Comparison of ENCODE assay signal across 7 cellular contexts in genomic region chrX:154428176-154429171, GRCh38.
DNase-seq lines count a peak whose midpoint lies in the region; ATAC-seq and TF ChIP-seq lines count a peak whose summit lies in the region.

TSS of gene ATP6AP1 (plus strand) at chrX:154428677. CDS start at chrX:154428693, 16 bp downstream.

- TF ChIP-seq CTCF in retinal pigment epithelial cell (conservative IDR thresholded peaks at IDR 0.05; ENCODE audit: low read depth, low read length): peak; percentile 12

- DNase-seq in NCI-H187 treated with DMSO at 0.1 percent for 48 hours (lab: John Stamatoyannopoulos, UW): peak; percentile 96
- peak; percentile 76 for DNase-seq in T-helper 9 cell
- peak; percentile 96 for DNase-seq in astrocyte of the hippocampus (ENCODE audit: low read depth, low spot score)
- DNase-seq in hippocampal formation (lab: John Stamatoyannopoulos, UW): peak; percentile 80 to 88
- peak; percentile 73 for DNase-seq in retinal pigment epithelial cell (ENCODE audit: low read depth)

- H3K4me3 ChIP-seq in retinal pigment epithelial cell (ENCODE audit: low read length): peak within 1 kb of the TSS; percentile 60

- ATAC-seq in GM18502 (IDR thresholded peaks at IDR 0.05; ENCODE audit: poor library complexity, unreplicated experiment): peak; percentile 92
- ATAC-seq in HG02943 (IDR thresholded peaks at IDR 0.05; ENCODE audit: low read depth, unreplicated experiment): peak; percentile 85

Comparison
In these comparisons a context has a peak if more than half of its experiments do, and no peak if none do; other contexts are left out.
1. Peak in every context shown above with its lines: DNase-seq, ATAC-seq and H3K4me3 ChIP-seq.